16 cellular contexts compared by ENCODE assay signal in the genomic region with DNA sequence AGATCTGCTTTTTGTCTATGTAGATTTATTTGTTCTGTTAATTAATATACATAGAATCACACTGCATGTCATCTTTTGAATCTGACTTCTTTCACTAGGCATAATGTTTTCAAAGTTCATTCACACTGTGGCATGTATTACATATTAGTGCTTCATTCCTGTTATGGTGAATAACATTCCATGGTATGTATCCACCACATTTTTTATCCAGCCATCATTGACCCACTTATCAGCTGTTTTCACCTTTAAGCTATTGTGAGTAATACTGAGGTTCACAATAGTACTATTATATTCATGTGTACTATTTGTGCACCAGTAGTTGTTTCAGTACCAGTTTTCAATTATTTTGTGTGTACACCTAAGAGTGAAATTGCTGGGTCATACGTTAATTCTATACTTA.
DNase-seq lines count a peak whose midpoint lies in the region; ATAC-seq, FAIRE-seq and TF ChIP-seq lines count a peak whose summit lies in the region.
"Had no signal": no experiment of that assay in that cellular context is flagged by ENCODE, and none has a peak within 500 bp of the region (broad histone marks: within the 10 kb centered on the region; RNA-seq: fewer than 3 reads in every experiment).

No MANE protein-coding gene starts in this region.

- H2AFZ ChIP-seq in mammary epithelial cell (ENCODE audit: low read depth, low read length), result no peak overlapping the region

- H3K9me3 Mint-ChIP-seq in MCF 10A (ENCODE audit: unreplicated experiment) (peaks cover 17% of the 10 kb centered on the region), HFFc6 (no peaks in the 10 kb centered on the region)

- TF ChIP-seq CTCF in mammary epithelial cell (conservative IDR thresholded peaks at IDR 0.05 in 1 of 2, IDR thresholded peaks at IDR 0.05 in 1 of 2; ENCODE audit: extremely low read depth in 1 of 2, insufficient read depth in 1 of 2, low read depth in 1 of 2, low read length in 2 of 2) (no peak), MCF 10A (IDR thresholded peaks at IDR 0.05; ENCODE audit: unreplicated experiment) (no peak), bronchial epithelial cell (IDR thresholded peaks at IDR 0.05; ENCODE audit: insufficient read depth, low read length, severe bottlenecking) (no peak), foreskin keratinocyte (conservative IDR thresholded peaks at IDR 0.05) (no peak), gastrocnemius medialis (IDR thresholded peaks at IDR 0.05 in 4 of 5, conservative IDR thresholded peaks at IDR 0.05 in 1 of 5) (no peak), HFFc6 (IDR thresholded peaks at IDR 0.05) (no peak)

- H3K4me1 ChIP-seq in mammary epithelial cell (ENCODE audit: insufficient read depth, low read length) (peaks cover 18% of the 10 kb centered on the region), foreskin keratinocyte (peaks cover 7% of the 10 kb centered on the region), gastrocnemius medialis (no peaks in the 10 kb centered on the region)

- H3K79me2 ChIP-seq in mammary epithelial cell (ENCODE audit: insufficient read depth, low read length), result no peaks in the 10 kb centered on the region

- H3K27ac ChIP-seq in mammary epithelial cell (ENCODE audit: insufficient read depth, low read depth, low read length) (peak overlapping the region; percentile 67), foreskin keratinocyte (no peak overlapping the region), gastrocnemius medialis (no peak overlapping the region)
- H3K27ac ChIP-seq: 22Rv1; BLaER1 treated with 17β-estradiol and CSF1 and Interleukin-3, amounts not matched to agents 10 nM and 100 nM had no signal

- peak overlapping the region; percentile 76 for H3K4me2 ChIP-seq in mammary epithelial cell (ENCODE audit: insufficient read depth, low read depth, low read length)
- H3K4me2 ChIP-seq: BLaER1 treated with 17β-estradiol and CSF1 and Interleukin-3, amounts not matched to agents 10 nM and 100 nM had no signal

- BruUV-seq in mammary epithelial cell (replicated peaks; lab: Mats Ljungman, UMichigan), result no TSS peak
- BruUV-seq in MCF 10A (replicated peaks; lab: Mats Ljungman, UMichigan), result no TSS peak

- H3K36me3 Mint-ChIP-seq in MCF 10A (ENCODE audit: insufficient read depth, unreplicated experiment), result peaks cover 7% of the 10 kb centered on the region
- H3K36me3 Mint-ChIP-seq in HFFc6 (ENCODE audit: low read depth), result no peaks in the 10 kb centered on the region
- H3K36me3 Mint-ChIP-seq: CD4-positive, CD25-positive, alpha-beta regulatory T cell had no signal

- TF ChIP-seq POLR2A in gastrocnemius medialis (IDR thresholded peaks at IDR 0.05), result no peak

- 0% methylated on average over 1 of the region's 1 CpG for WGBS in mammary epithelial cell (ENCODE audit: low coverage, missing lambda C conversion rate)

- FAIRE-seq in bronchial epithelial cell (lab: Jason Lieb, UNC), result no peak
- FAIRE-seq: GM12878, GM18507, HepG2, HTR-8/SVneo had no signal

- H3K36me3 ChIP-seq in mammary epithelial cell (ENCODE audit: insufficient read depth, low read length) (no peaks in the 10 kb centered on the region), bronchial epithelial cell (ENCODE audit: control insufficient read depth, insufficient read depth, low read length) (no peaks in the 10 kb centered on the region), gastrocnemius medialis (no peaks in the 10 kb centered on the region)
- H3K36me3 ChIP-seq: BLaER1 treated with 17β-estradiol and CSF1 and Interleukin-3, amounts not matched to agents 10 nM and 100 nM had no signal

- H3K4me1 Mint-ChIP-seq in MCF 10A (ENCODE audit: insufficient read depth, unreplicated experiment) (no peaks in the 10 kb centered on the region), HFFc6 (ENCODE audit: low read depth) (no peaks in the 10 kb centered on the region)
- H3K4me1 Mint-ChIP-seq: CD4-positive, CD25-positive, alpha-beta regulatory T cell had no signal

- dilution Hi-C loops in mammary epithelial cell (cut with HindIII; ENCODE audit: low sequenced_read_pairs), result no loop called here

- peak; percentile 76 for DNase-seq in mammary epithelial cell
- DNase-seq in MCF 10A (ENCODE audit: unreplicated experiment), result no peak
- DNase-seq in bronchial epithelial cell (ENCODE audit: low read depth), result peak; percentile 76
- peak; percentile 62 to 81 for DNase-seq in foreskin keratinocyte
- no peak for DNase-seq in gastrocnemius medialis
- DNase-seq in SKM-1 (lab: John Stamatoyannopoulos, UW; ENCODE audit: unreplicated experiment), result no peak
- DNase-seq in stimulated activated CD4-positive, alpha-beta T cell treated with anti-CD3 and anti-CD28 coated beads, Interleukin-4, amount 100 ng/mL, for 24 hours, result no peak
- DNase-seq in HFFc6, result no peak
- DNase-seq: AML-193; CD4-positive, CD25-positive, alpha-beta regulatory T cell had no signal

- no peaks in the 10 kb centered on the region for H4K20me1 ChIP-seq in mammary epithelial cell (ENCODE audit: insufficient read depth, low read length)
- H4K20me1 ChIP-seq: BLaER1 treated with 17β-estradiol and CSF1 and Interleukin-3, amounts not matched to agents 10 nM and 100 nM had no signal

- H3K4me3 ChIP-seq in mammary epithelial cell (replicated peaks in 1 of 3; ENCODE audit: insufficient read depth in 1 of 3, low read depth in 2 of 3, low read length in 3 of 3) (no peak overlapping the region), bronchial epithelial cell (ENCODE audit: low read depth, low read length) (no peak overlapping the region), gastrocnemius medialis (no peak overlapping the region)
- H3K4me3 ChIP-seq: BLaER1 treated with 17β-estradiol and CSF1 and Interleukin-3, amounts not matched to agents 10 nM and 100 nM; GM12878 had no signal

- intact Hi-C loops in mammary epithelial cell (cut with micrococcal nuclease), result loop anchor here (10.0 kb wide), 1 partner anchor 210 kb away; no protein-coding TSS in a partner anchor
- intact Hi-C loops in MCF 10A (cut with micrococcal nuclease), result no loop called here
- intact Hi-C loops in gastrocnemius medialis (cut with DNase I; ENCODE audit: low total_unique reads), result no loop called here

- ATAC-seq in foreskin keratinocyte (peak; percentile 93), gastrocnemius medialis (no peak)
- ATAC-seq: GM12878, HepG2 had no signal

- H3K4me3 Mint-ChIP-seq in MCF 10A (ENCODE audit: unreplicated experiment), result no peak overlapping the region
- H3K4me3 Mint-ChIP-seq in HFFc6, result no peak overlapping the region
- H3K4me3 Mint-ChIP-seq: CD4-positive, CD25-positive, alpha-beta regulatory T cell had no signal

- POLR2A ChIA-PET in MCF 10A (lab: Yijun Ruan, JAX), result no interaction called here

- CTCF ChIA-PET in mammary epithelial cell (lab: Charles Lee; ENCODE audit: low non-redundant PET) (no interaction called here), MCF 10A (lab: Yijun Ruan, JAX) (interaction anchor here (0.5 kb wide), 1 partner anchor 832 kb away, joined by 3 read pairs; no protein-coding TSS in a partner anchor)

- in situ Hi-C loops in mammary epithelial cell (cut with MboI; ENCODE audit: low sequenced_read_pairs in 2 of 2) (no loop called here), gastrocnemius medialis (cut with MboI; ENCODE audit: low sequenced_read_pairs in 4 of 4) (no loop called here)

- no peak overlapping the region for H3K9ac ChIP-seq in mammary epithelial cell (ENCODE audit: insufficient read depth, low read length)
- H3K9ac ChIP-seq: BLaER1 treated with 17β-estradiol and CSF1 and Interleukin-3, amounts not matched to agents 10 nM and 100 nM had no signal

- H3K9me3 ChIP-seq in mammary epithelial cell (replicated peaks; ENCODE audit: insufficient read depth, low read length) (no peaks in the 10 kb centered on the region), gastrocnemius medialis (no peaks in the 10 kb centered on the region)
- H3K9me3 ChIP-seq: BLaER1 treated with 17β-estradiol and CSF1 and Interleukin-3, amounts not matched to agents 10 nM and 100 nM had no signal

- H3K27me3 Mint-ChIP-seq in MCF 10A (ENCODE audit: insufficient read depth, unreplicated experiment) (no peaks in the 10 kb centered on the region), HFFc6 (ENCODE audit: insufficient read depth) (no peaks in the 10 kb centered on the region; the same call in 1 of the 2 replicates)
- H3K27me3 Mint-ChIP-seq: CD4-positive, CD25-positive, alpha-beta regulatory T cell had no signal

- H3K27me3 ChIP-seq in mammary epithelial cell (ENCODE audit: insufficient read depth, low read length), result no peaks in the 10 kb centered on the region
- H3K27me3 ChIP-seq in bronchial epithelial cell (ENCODE audit: control insufficient read depth, insufficient read depth, low read length), result no peaks in the 10 kb centered on the region
- no peaks in the 10 kb centered on the region for H3K27me3 ChIP-seq in foreskin keratinocyte
- H3K27me3 ChIP-seq in gastrocnemius medialis, result no peaks in the 10 kb centered on the region
- H3K27me3 ChIP-seq: BLaER1 treated with 17β-estradiol and CSF1 and Interleukin-3, amounts not matched to agents 10 nM and 100 nM had no signal

- H3K27ac Mint-ChIP-seq in MCF 10A (ENCODE audit: low read depth, unreplicated experiment) (no peak overlapping the region), HFFc6 (no peak overlapping the region)
- H3K27ac Mint-ChIP-seq: CD4-positive, CD25-positive, alpha-beta regulatory T cell had no signal

Comparison
In these comparisons a context has a peak if more than half of its experiments do, and no peak if none do; other contexts are left out.
1. DNase-seq: peak in mammary epithelial cell (single experiment), bronchial epithelial cell (single experiment) and foreskin keratinocyte (2 of 2); none in MCF 10A (single experiment), gastrocnemius medialis (0 of 2), SKM-1 (single experiment), stimulated activated CD4-positive, alpha-beta T cell treated with anti-CD3 and anti-CD28 coated beads, Interleukin-4, amount 100 ng/mL, for 24 hours (single experiment) and HFFc6 (single experiment).